8 cellular contexts compared by ENCODE assay signal in genomic region chrX:43557792-43558191, GRCh38.
DNase-seq lines count a peak whose midpoint lies in the region; ATAC-seq, FAIRE-seq and TF ChIP-seq lines count a peak whose summit lies in the region.

No MANE protein-coding gene starts in this region.

- intact Hi-C loops in uterus (cut with DNase I; ENCODE audit: low total_unique reads): no loop called here

- H3K27ac ChIP-seq in RWPE1 (no peak overlapping the region), foreskin keratinocyte (no peak overlapping the region), parathyroid adenoma (no peak overlapping the region), uterus (no peak overlapping the region)

- FAIRE-seq in G401.6 (lab: Jason Lieb, UNC): peak; percentile 31
- no peak for FAIRE-seq in HTR-8/SVneo (lab: Jason Lieb, UNC)

- peak; percentile 32 for DNase-seq in HTR-8/SVneo (ENCODE audit: insufficient read length, low spot score)
- DNase-seq in RWPE1 (ENCODE audit: low spot score): peak; percentile 39
- peak; percentile 34 for DNase-seq in activated T-helper 9 cell treated with anti-CD3 and anti-CD28 coated beads, Interleukin-2, amount 50 U/mL, for 16 hours (ENCODE audit: low read depth)
- DNase-seq in foreskin keratinocyte: peak in 1 of 2 donors; percentile 26
- peak; percentile 27 to 33 for DNase-seq in uterus

- H3K9ac ChIP-seq in parathyroid adenoma: no peak overlapping the region

- no peaks in the 10 kb centered on the region for H3K36me3 ChIP-seq in parathyroid adenoma (ENCODE audit: control insufficient read depth, insufficient read depth, low read length)
- H3K36me3 ChIP-seq in uterus: no peaks in the 10 kb centered on the region

- H3K4me1 ChIP-seq in foreskin keratinocyte (no peaks in the 10 kb centered on the region), parathyroid adenoma (no peaks in the 10 kb centered on the region), uterus (no peaks in the 10 kb centered on the region)

- peak overlapping the region; percentile 75 for H2AFZ ChIP-seq in parathyroid adenoma

- TF ChIP-seq POLR2A in uterus (IDR thresholded peaks at IDR 0.05): no peak

- H3K4me3 ChIP-seq in parathyroid adenoma (ENCODE audit: low read depth, low read length) (no peak overlapping the region), uterus (no peak overlapping the region)

- no peak for ATAC-seq in foreskin keratinocyte
- no peak for ATAC-seq in GM21423 (IDR thresholded peaks at IDR 0.05; ENCODE audit: unreplicated experiment)

- H3K27me3 ChIP-seq in foreskin keratinocyte (no peaks in the 10 kb centered on the region), parathyroid adenoma (ENCODE audit: control insufficient read depth, insufficient read depth, low read length) (no peaks in the 10 kb centered on the region), uterus (no peaks in the 10 kb centered on the region)

- POLR2A ChIA-PET in RWPE1 (lab: Yijun Ruan, JAX; ENCODE audit: low non-redundant PET): no interaction called here

- no peaks in the 10 kb centered on the region for H3K79me2 ChIP-seq in parathyroid adenoma

- no peaks in the 10 kb centered on the region for H3K9me3 ChIP-seq in parathyroid adenoma (ENCODE audit: control insufficient read depth, low read length)
- H3K9me3 ChIP-seq in uterus: no peaks in the 10 kb centered on the region

- CTCF ChIA-PET in RWPE1 (lab: Yijun Ruan, JAX): interaction anchor here (0.5 to 0.6 kb wide), 2 partner anchors 209 to 1766 kb away, joined by 3 to 5 read pairs; no protein-coding TSS in a partner anchor

- no peak overlapping the region for H3K4me2 ChIP-seq in parathyroid adenoma (ENCODE audit: low read length)

- TF ChIP-seq CTCF in RWPE1 (conservative IDR thresholded peaks at IDR 0.05; ENCODE audit: low read depth) (peak; percentile 60), foreskin keratinocyte (conservative IDR thresholded peaks at IDR 0.05) (peak; percentile 77), parathyroid adenoma (IDR thresholded peaks at IDR 0.05) (peak; percentile 58), uterus (IDR thresholded peaks at IDR 0.05) (peak; percentile 46 to 56 (median 48))
